In genomic region chr3:143002083-143002712, GRCh38 we compare ENCODE assay signal across 7 cellular contexts. TPM values are rescaled to one million over a fixed set of nuclear protein-coding genes. Genes with fewer than 3 reads are reported as not detected.
DNase-seq lines count a peak whose midpoint lies in the region; ATAC-seq and TF ChIP-seq lines count a peak whose summit lies in the region.

No MANE protein-coding gene starts in this region.

- H3K9me3 Mint-ChIP-seq in endothelial cell (ENCODE audit: unreplicated experiment) (no peaks in the 10 kb centered on the region), nephron progenitor cell (peaks cover 12% of the 10 kb centered on the region)

- ATAC-seq in GM21390 (IDR thresholded peaks at IDR 0.05; ENCODE audit: unreplicated experiment) = peak; percentile 35

- TF ChIP-seq CTCF in endothelial cell (IDR thresholded peaks at IDR 0.05; ENCODE audit: unreplicated experiment) (no peak), nephron progenitor cell (IDR thresholded peaks at IDR 0.05) (no peak)

- H3K27ac Mint-ChIP-seq in endothelial cell (ENCODE audit: unreplicated experiment) = peak overlapping the region; percentile 99
- H3K27ac Mint-ChIP-seq in nephron progenitor cell = peak overlapping the region; percentile 100

- peaks cover 7% of the 10 kb centered on the region for H3K27me3 Mint-ChIP-seq in endothelial cell (ENCODE audit: unreplicated experiment)
- H3K27me3 Mint-ChIP-seq in nephron progenitor cell (ENCODE audit: low read depth, poor library complexity) = no peaks in the 10 kb centered on the region

- H3K4me1 Mint-ChIP-seq in endothelial cell (ENCODE audit: unreplicated experiment) (peaks cover 22% of the 10 kb centered on the region), nephron progenitor cell (peaks cover 39% of the 10 kb centered on the region)

- H3K4me3 Mint-ChIP-seq in endothelial cell (ENCODE audit: unreplicated experiment) = peak overlapping the region; percentile 99
- H3K4me3 Mint-ChIP-seq in nephron progenitor cell = peak overlapping the region; percentile 98

- H3K36me3 Mint-ChIP-seq in endothelial cell (ENCODE audit: low read depth, unreplicated experiment) (peaks cover 6% of the 10 kb centered on the region), nephron progenitor cell (ENCODE audit: low read depth) (peaks cover 25% of the 10 kb centered on the region)

- DNase-seq in GM03348 (ENCODE audit: low spot score) = peak; percentile 31
- DNase-seq in HT-29 (ENCODE audit: low spot score) = peak; percentile 66
- peak; percentile 47 for DNase-seq in SW480 (ENCODE audit: low spot score)
- no peak for DNase-seq in endothelial cell (ENCODE audit: low spot score)
- no peak for DNase-seq in nephron progenitor cell
- no peak for DNase-seq in GDM1 (lab: John Stamatoyannopoulos, UW)

RNA-seq across cellular contexts. Expression of gene U2SURP, which starts 0.8 kb away (rescaled TPM):
- total RNA-seq in HT-29 (2014; rRNA removed; shearing (Covaris generic)) = 50.4 and 52.5 TPM in 2 replicates
- 86.1 TPM for total RNA-seq in endothelial cell (ENCODE audit: unreplicated experiment)

RNA-seq across cellular contexts. Expression of gene PAQR9, which starts 38.7 kb away (rescaled TPM):
- not detected in 2 replicates for total RNA-seq in HT-29 (2014; rRNA removed; shearing (Covaris generic))
- total RNA-seq in endothelial cell (ENCODE audit: unreplicated experiment) = not detected

Comparison
In these comparisons a context has a peak if more than half of its experiments do, and no peak if none do; other contexts are left out.
1. DNase-seq: peak in GM03348 (single experiment), HT-29 (single experiment) and SW480 (single experiment); none in endothelial cell (single experiment), nephron progenitor cell (single experiment) and GDM1 (single experiment).